26 cellular contexts compared by ENCODE assay signal in the genomic region with DNA sequence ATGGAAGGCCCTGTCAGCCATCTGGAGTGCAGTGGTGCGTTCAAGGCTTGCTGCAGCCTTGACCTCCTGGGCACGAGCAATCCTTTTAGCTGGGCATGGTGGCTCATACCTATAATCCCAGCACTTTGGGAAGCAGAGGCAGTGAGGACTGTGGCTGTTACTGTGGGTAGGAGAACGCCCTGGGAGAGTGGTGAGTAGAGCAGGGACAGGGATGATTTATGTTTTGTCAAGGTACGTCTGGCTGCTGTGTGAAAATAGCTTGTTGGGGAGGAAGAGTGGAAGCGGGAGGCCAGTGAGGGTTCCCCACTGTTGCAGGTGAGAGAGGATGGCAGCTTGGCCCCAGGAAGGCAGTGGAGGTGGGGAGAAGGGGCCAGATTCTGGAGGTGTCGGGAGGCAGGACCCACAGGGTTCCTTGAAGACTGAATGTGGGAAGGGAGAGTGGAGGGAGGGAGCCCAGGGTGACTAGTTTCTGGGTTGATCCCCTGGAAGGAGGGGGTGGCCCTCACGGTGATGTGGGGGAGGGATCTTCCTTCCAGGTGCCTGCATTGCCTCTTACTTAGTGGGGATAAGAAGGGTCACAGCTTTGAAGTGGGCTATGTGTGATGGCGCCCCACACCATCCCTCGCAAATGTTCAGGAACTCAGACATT. TPM values are rescaled to one million over a fixed set of nuclear protein-coding genes. Genes with fewer than 3 reads are reported as not detected.
DNase-seq lines count a peak whose midpoint lies in the region; ATAC-seq and TF ChIP-seq lines count a peak whose summit lies in the region.
"Had no signal": no experiment of that assay in that cellular context is flagged by ENCODE, and none has a peak within 500 bp of the region (broad histone marks: within the 10 kb centered on the region; RNA-seq: fewer than 3 reads in every experiment).

No MANE protein-coding gene starts in this region.

- no peaks in the 10 kb centered on the region for H3K79me2 ChIP-seq in osteoblast (ENCODE audit: insufficient read depth, low read length)

- no peaks in the 10 kb centered on the region for H3K4me1 ChIP-seq in osteoblast (ENCODE audit: insufficient read depth, low read length)
- H3K4me1 ChIP-seq: HAP-1 had no signal

- no peaks in the 10 kb centered on the region for H3K9me3 ChIP-seq in osteoblast (ENCODE audit: low read depth, low read length)
- H3K9me3 ChIP-seq: HAP-1, SK-N-SH had no signal

- POLR2A ChIA-PET in HEK293T (lab: Yijun Ruan, JAX): interaction anchor here (1.5 kb wide), 1 partner anchor 15 kb away, joined by 4 read pairs; no protein-coding TSS in a partner anchor

- no peak overlapping the region for H3K4me3 ChIP-seq in H7 (ENCODE audit: insufficient read depth, low read depth, low read length)
- no peak overlapping the region for H3K4me3 ChIP-seq in osteoblast (ENCODE audit: insufficient read depth, low read length)
- H3K4me3 ChIP-seq: GM12878, GM23338, HAP-1 had no signal

- CTCF ChIA-PET in HEK293T (lab: Yijun Ruan, JAX): interaction anchor here (0.5 kb wide), 1 partner anchor 23 kb away, joined by 3 read pairs; no protein-coding TSS in a partner anchor

- H3K4me1 Mint-ChIP-seq in activated T-cell treated with anti-CD3 and anti-CD28 coated beads, Interleukin-2, amount 50 U/mL, for 4 hours (ENCODE audit: low read depth): no peaks in the 10 kb centered on the region
- H3K4me1 Mint-ChIP-seq in activated T-cell treated with anti-CD3 and anti-CD28 coated beads, Interleukin-2, amount 50 U/mL, for 24 hours (ENCODE audit: low read depth): no peaks in the 10 kb centered on the region
- H3K4me1 Mint-ChIP-seq: B cell; CD8-positive, alpha-beta memory T cell had no signal

- no peak for ATAC-seq in activated T-cell treated with anti-CD3 and anti-CD28 coated beads, Interleukin-2, amount 50 U/mL, for 4 hours
- ATAC-seq: GM12878, GM23338 had no signal

- no peak overlapping the region for H3K27ac ChIP-seq in osteoblast (ENCODE audit: low read depth, low read length)
- H3K27ac ChIP-seq: C4-2B, KMS-11 had no signal

- H4K20me1 ChIP-seq in osteoblast (ENCODE audit: insufficient read depth, low read length): no peaks in the 10 kb centered on the region

- no peak overlapping the region for H3K4me3 Mint-ChIP-seq in activated T-cell treated with anti-CD3 and anti-CD28 coated beads, Interleukin-2, amount 50 U/mL, for 4 hours
- H3K4me3 Mint-ChIP-seq in activated T-cell treated with anti-CD3 and anti-CD28 coated beads, Interleukin-2, amount 50 U/mL, for 24 hours: no peak overlapping the region
- H3K4me3 Mint-ChIP-seq: B cell; CD8-positive, alpha-beta memory T cell; GM23338 had no signal

- H3K4me2 ChIP-seq in osteoblast (ENCODE audit: insufficient read depth, low read length): no peak overlapping the region
- H3K4me2 ChIP-seq: GM23338, KMS-11, SK-N-SH had no signal

- no peaks in the 10 kb centered on the region for H3K27me3 ChIP-seq in H7 (ENCODE audit: control insufficient read depth, insufficient read depth, low read length)
- peaks cover 42% of the 10 kb centered on the region for H3K27me3 ChIP-seq in osteoblast (ENCODE audit: insufficient read depth, low read length)

- DNase-seq in H7 (peak; percentile 38), HEK293T (ENCODE audit: extremely low spot score) (no peak), left kidney (ENCODE audit: low read depth, low spot score) (peak; percentile 45), osteoblast (ENCODE audit: insufficient read length, low spot score, missing footprints) (peak; percentile 68), NCI-H1105 treated with DMSO at 0.1 percent for 48 hours (lab: John Stamatoyannopoulos, UW) (no peak)
- DNase-seq in activated T-cell treated with anti-CD3 and anti-CD28 coated beads, Interleukin-2, amount 50 U/mL, for 4 hours: no peak
- no peak for DNase-seq in activated T-cell treated with anti-CD3 and anti-CD28 coated beads, Interleukin-2, amount 50 U/mL, for 24 hours
- DNase-seq: CD8-positive, alpha-beta memory T cell; DMS 273 treated with DMSO at 0.1 percent for 48 hours; DMS79; EL; GDM1; IMR-90; MM.1S; NCI-H1694; NCI-H2081; NCI-H2227 treated with DMSO at 0.1 percent for 48 hours; NCI-H526 treated with DMSO at 0.1 percent for 48 hours; SK-N-SH had no signal

- H3K36me3 ChIP-seq in H7 (replicated peaks; ENCODE audit: control insufficient read depth, insufficient read depth, low read length) (no peaks in the 10 kb centered on the region), osteoblast (ENCODE audit: insufficient read depth, low read length) (no peaks in the 10 kb centered on the region)
- H3K36me3 ChIP-seq: HAP-1 had no signal

- no peak for TF ChIP-seq CTCF in osteoblast (IDR thresholded peaks at IDR 0.05; ENCODE audit: extremely low read depth, low read depth, low read length)

- no peaks in the 10 kb centered on the region for H3K36me3 Mint-ChIP-seq in activated T-cell treated with anti-CD3 and anti-CD28 coated beads, Interleukin-2, amount 50 U/mL, for 4 hours (ENCODE audit: insufficient read depth)
- no peaks in the 10 kb centered on the region for H3K36me3 Mint-ChIP-seq in activated T-cell treated with anti-CD3 and anti-CD28 coated beads, Interleukin-2, amount 50 U/mL, for 24 hours (ENCODE audit: low read depth)
- H3K36me3 Mint-ChIP-seq: CD8-positive, alpha-beta memory T cell had no signal

- no peak overlapping the region for H2AFZ ChIP-seq in osteoblast (ENCODE audit: low read length)
- H2AFZ ChIP-seq: GM23338 had no signal

- H3K27ac Mint-ChIP-seq in activated T-cell treated with anti-CD3 and anti-CD28 coated beads, Interleukin-2, amount 50 U/mL, for 24 hours: no peak overlapping the region
- H3K27ac Mint-ChIP-seq: B cell, GM23338 had no signal

- peaks cover 6% of the 10 kb centered on the region for H3K27me3 Mint-ChIP-seq in activated T-cell treated with anti-CD3 and anti-CD28 coated beads, Interleukin-2, amount 50 U/mL, for 4 hours (ENCODE audit: low read depth)
- H3K27me3 Mint-ChIP-seq in activated T-cell treated with anti-CD3 and anti-CD28 coated beads, Interleukin-2, amount 50 U/mL, for 24 hours: peaks cover 26% of the 10 kb centered on the region

- H3K9me3 Mint-ChIP-seq in activated T-cell treated with anti-CD3 and anti-CD28 coated beads, Interleukin-2, amount 50 U/mL, for 4 hours: no peaks in the 10 kb centered on the region
- no peaks in the 10 kb centered on the region for H3K9me3 Mint-ChIP-seq in activated T-cell treated with anti-CD3 and anti-CD28 coated beads, Interleukin-2, amount 50 U/mL, for 24 hours
- H3K9me3 Mint-ChIP-seq: CD8-positive, alpha-beta memory T cell; GM23338 had no signal

TF ChIP-seq in HEK293T, 16 proteins besides CTCF, POLR2A, EP300 and RAD21:
- TF ChIP-seq NFRKB (IDR thresholded peaks at IDR 0.05) (no peak), ELF4 (IDR thresholded peaks at IDR 0.05) (no peak), TARDBP (IDR thresholded peaks at IDR 0.05) (no peak), LEF1 (IDR thresholded peaks at IDR 0.05; ENCODE audit: borderline replicate concordance) (no peak)
- TF ChIP-seq, protein P1, sequence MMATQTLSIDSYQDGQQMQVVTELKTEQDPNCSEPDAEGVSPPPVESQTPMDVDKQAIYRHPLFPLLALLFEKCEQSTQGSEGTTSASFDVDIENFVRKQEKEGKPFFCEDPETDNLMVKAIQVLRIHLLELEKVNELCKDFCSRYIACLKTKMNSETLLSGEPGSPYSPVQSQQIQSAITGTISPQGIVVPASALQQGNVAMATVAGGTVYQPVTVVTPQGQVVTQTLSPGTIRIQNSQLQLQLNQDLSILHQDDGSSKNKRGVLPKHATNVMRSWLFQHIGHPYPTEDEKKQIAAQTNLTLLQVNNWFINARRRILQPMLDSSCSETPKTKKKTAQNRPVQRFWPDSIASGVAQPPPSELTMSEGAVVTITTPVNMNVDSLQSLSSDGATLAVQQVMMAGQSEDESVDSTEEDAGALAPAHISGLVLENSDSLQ (IDR thresholded peaks at IDR 0.05): peak; percentile 66; the same call in 1 of the 2 replicates

RNA-seq across cellular contexts. Expression of a gene that starts 26.6 kb away (rescaled TPM):
- 2.7 and 5.8 TPM in 2 replicates for total RNA-seq in H7 (2014; rRNA removed; shearing (Covaris generic))
- 2.5 and 2.9 TPM in 2 replicates for total RNA-seq in osteoblast
- total RNA-seq in activated T-cell treated with anti-CD3 and anti-CD28 coated beads, Interleukin-2, amount 50 U/mL, for 4 hours: under 1 TPM; 0.11 to 0.33 (median 0.13) TPM
- total RNA-seq: B cell; CD8-positive, alpha-beta memory T cell; NCI-H460 had no signal

Comparison
In these comparisons a context has a peak if more than half of its experiments do, and no peak if none do; other contexts are left out.
1. DNase-seq: peak in H7 (single experiment), left kidney (single experiment) and osteoblast (single experiment); none in HEK293T (single experiment), activated T-cell treated with anti-CD3 and anti-CD28 coated beads, Interleukin-2, amount 50 U/mL, for 4 hours (single experiment), NCI-H1105 treated with DMSO at 0.1 percent for 48 hours (single experiment) and activated T-cell treated with anti-CD3 and anti-CD28 coated beads, Interleukin-2, amount 50 U/mL, for 24 hours (single experiment).